ENCODE assay signal across 17 cellular contexts in genomic region chr11:16770016-16770415, GRCh38. TPM values are rescaled to one million over a fixed set of nuclear protein-coding genes. Genes with fewer than 3 reads are reported as not detected.
A peak's percentile ranks its signal among the peaks of the same experiment; 100 is the strongest.
DNase-seq lines count a peak whose midpoint lies in the region; ATAC-seq lines count a peak whose summit lies in the region.
"Had no signal": no experiment of that assay in that cellular context is flagged by ENCODE, and none has a peak within 500 bp of the region (broad histone marks: within the 10 kb centered on the region; RNA-seq: fewer than 3 reads in every experiment).

No MANE protein-coding gene starts in this region.

- intact Hi-C loops in sciatic nerve (cut with DNase I), result no loop called here
- intact Hi-C loops in Right ventricle myocardium superior (cut with DNase I), result no loop called here

- ATAC-seq in sciatic nerve, result no peak
- no peak for ATAC-seq in Right ventricle myocardium superior (ENCODE audit: poor library complexity)
- ATAC-seq: GM23338, HCT116 had no signal

- no peak overlapping the region for H3K4me3 ChIP-seq in H7 (ENCODE audit: insufficient read depth, low read depth, low read length)
- H3K4me3 ChIP-seq: BLaER1, GM23338 had no signal

- no peaks in the 10 kb centered on the region for H3K36me3 ChIP-seq in H7 (replicated peaks; ENCODE audit: control insufficient read depth, insufficient read depth, low read length)
- H3K36me3 ChIP-seq: BLaER1 had no signal

- H3K27me3 ChIP-seq in H7 (ENCODE audit: control insufficient read depth, insufficient read depth, low read length), result no peaks in the 10 kb centered on the region
- H3K27me3 ChIP-seq: BLaER1 had no signal

- peak; percentile 39 for DNase-seq in activated CD8-positive, alpha-beta memory T cell treated with anti-CD3 and anti-CD28 coated beads, Interleukin-2, amount 50 U/mL, for 48 hours
- no peak for DNase-seq in activated CD8-positive, alpha-beta memory T cell treated with anti-CD3 and anti-CD28 coated beads for 24 hours
- DNase-seq in H7, result peak; percentile 15
- DNase-seq in mesenteric fat pad (ENCODE audit: low spot score), result peak; percentile 85
- peak; percentile 33 for DNase-seq in sciatic nerve (ENCODE audit: low spot score)
- DNase-seq in Right ventricle myocardium superior, result no peak
- DNase-seq in DMS53 treated with DMSO at 0.1 percent for 48 hours (lab: John Stamatoyannopoulos, UW; ENCODE audit: unreplicated experiment), result no peak
- no peak for DNase-seq in NCI-H2227 treated with DMSO at 0.1 percent for 48 hours (lab: John Stamatoyannopoulos, UW)
- DNase-seq: 8988T; Calu3; CD4-positive, alpha-beta memory T cell; DND-41; EL; HFFc6 had no signal

RNA-seq across cellular contexts. Expression of gene C11orf58, which starts 31.6 kb away (rescaled TPM):
- total RNA-seq in H7 (2014; rRNA removed; shearing (Covaris generic)), result 118 and 127 TPM in 2 replicates
- total RNA-seq in mesenteric fat pad, result 93.9 TPM
- total RNA-seq in sciatic nerve, result 127 TPM
- 110 TPM for total RNA-seq in Right ventricle myocardium superior

Comparison
In these comparisons a context has a peak if more than half of its experiments do, and no peak if none do; other contexts are left out.
1. DNase-seq: peak in activated CD8-positive, alpha-beta memory T cell treated with anti-CD3 and anti-CD28 coated beads, Interleukin-2, amount 50 U/mL, for 48 hours (single experiment), H7 (single experiment), mesenteric fat pad (single experiment) and sciatic nerve (single experiment); none in activated CD8-positive, alpha-beta memory T cell treated with anti-CD3 and anti-CD28 coated beads for 24 hours (single experiment), Right ventricle myocardium superior (single experiment), DMS53 treated with DMSO at 0.1 percent for 48 hours (single experiment) and NCI-H2227 treated with DMSO at 0.1 percent for 48 hours (single experiment).